29 cellular contexts compared by ENCODE assay signal in the genomic region with DNA sequence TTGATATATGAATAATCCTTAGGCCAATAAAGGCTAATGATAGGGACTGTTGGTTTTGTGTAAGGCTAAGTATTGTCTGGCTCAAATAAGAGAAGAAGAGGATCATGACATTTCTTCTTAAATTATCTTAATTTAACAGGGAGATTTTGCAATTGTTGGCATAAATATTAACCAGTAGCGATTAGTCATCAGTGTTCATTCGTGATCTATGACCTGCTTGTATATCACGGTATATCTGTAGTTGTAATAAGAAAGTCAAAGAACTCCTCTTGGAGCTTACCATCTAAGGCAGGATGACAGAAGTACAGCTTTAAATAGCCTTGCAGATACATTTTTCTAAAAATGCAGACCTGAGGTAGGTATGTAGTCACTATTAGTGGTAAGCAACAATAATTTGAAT.
DNase-seq lines count a peak whose midpoint lies in the region; ATAC-seq and TF ChIP-seq lines count a peak whose summit lies in the region.
"Had no signal": no experiment of that assay in that cellular context is flagged by ENCODE, and none has a peak within 500 bp of the region (broad histone marks: within the 10 kb centered on the region; RNA-seq: fewer than 3 reads in every experiment).

No MANE protein-coding gene starts in this region.

- BruUV-seq in PC-3 (replicated peaks; lab: Mats Ljungman, UMichigan): no TSS peak

- H2BK12ac ChIP-seq in mesenchymal stem cell (ENCODE audit: low read length in 2 of 2): no peak overlapping the region

- H2AK5ac ChIP-seq in mesenchymal stem cell (ENCODE audit: low read length, severe bottlenecking): no peak overlapping the region

- no peak overlapping the region for H3K27ac ChIP-seq in PC-3 (ENCODE audit: low read length)
- no peak overlapping the region for H3K27ac ChIP-seq in mesenchymal stem cell (ENCODE audit: low read length, poor library complexity, severe bottlenecking)
- H3K27ac ChIP-seq in CD8-positive, alpha-beta memory T cell (ENCODE audit: low read depth, low read length): no peak overlapping the region
- H3K27ac ChIP-seq: brain microvascular endothelial cell, parathyroid adenoma, right atrium auricular region, spleen, thoracic aorta, VCaP had no signal

- H3K4me1 ChIP-seq in PC-3 (ENCODE audit: insufficient read depth, low read length) (peaks cover 35% of the 10 kb centered on the region), mesenchymal stem cell (ENCODE audit: control insufficient read depth, insufficient read depth, low read depth, low read length) (peaks cover 12% of the 10 kb centered on the region)
- no peaks in the 10 kb centered on the region for H3K4me1 ChIP-seq in CD8-positive, alpha-beta memory T cell (ENCODE audit: insufficient read depth, low read length)
- H3K4me1 ChIP-seq: Peyer's patch had no signal

- H3K4me2 ChIP-seq in PC-3 (ENCODE audit: low read length) (no peak overlapping the region; the same call in 1 of the 2 replicates), mesenchymal stem cell (ENCODE audit: low read length, poor library complexity, severe bottlenecking) (no peak overlapping the region)

- H3K4me3 Mint-ChIP-seq in CD8-positive, alpha-beta memory T cell: no peak overlapping the region
- H3K4me3 Mint-ChIP-seq: activated CD8-positive, alpha-beta T cell treated with anti-CD3 and anti-CD28 coated beads, Interleukin-2, amount 10 ng/mL, durations not matched to agents 7 days and 5 days; activated naive CD4-positive, alpha-beta T cell treated with anti-CD3 and anti-CD28 coated beads, Interleukin-2, amount 50 U/mL, for 24 hours; neural crest cell had no signal

- H2BK120ac ChIP-seq in mesenchymal stem cell (ENCODE audit: low read depth, low read length): no peak overlapping the region

- H3K27ac Mint-ChIP-seq in CD8-positive, alpha-beta memory T cell: no peak overlapping the region
- H3K27ac Mint-ChIP-seq: activated CD8-positive, alpha-beta T cell treated with anti-CD3 and anti-CD28 coated beads, Interleukin-2, amount 10 ng/mL, durations not matched to agents 7 days and 5 days; activated naive CD4-positive, alpha-beta T cell treated with anti-CD3 and anti-CD28 coated beads, Interleukin-2, amount 50 U/mL, for 24 hours had no signal

- H4K91ac ChIP-seq in mesenchymal stem cell (ENCODE audit: low read length): no peak overlapping the region

- peaks cover 0 to 4% (median 0%) of the 10 kb centered on the region in 5 donors for H3K9me3 Mint-ChIP-seq in CD8-positive, alpha-beta memory T cell
- H3K9me3 Mint-ChIP-seq: activated naive CD4-positive, alpha-beta T cell treated with anti-CD3 and anti-CD28 coated beads, Interleukin-2, amount 50 U/mL, for 24 hours; neural crest cell had no signal

- H3K4me3 ChIP-seq in PC-3 (ENCODE audit: low read length) (no peak overlapping the region), fibroblast of mammary gland (ENCODE audit: control insufficient read depth, low read depth, low read length) (no peak overlapping the region), mesenchymal stem cell (ENCODE audit: insufficient read depth in 1 of 2, low read depth in 1 of 2, low read length in 2 of 2) (no peak overlapping the region)
- no peak overlapping the region for H3K4me3 ChIP-seq in CD8-positive, alpha-beta memory T cell (ENCODE audit: low read length)
- H3K4me3 ChIP-seq: right atrium auricular region, spleen, thoracic aorta had no signal

- no peaks in the 10 kb centered on the region for H3K27me3 ChIP-seq in PC-3 (ENCODE audit: low read length)
- H3K27me3 ChIP-seq in mesenchymal stem cell (ENCODE audit: control insufficient read depth in 1 of 2, insufficient read depth in 1 of 2, low read length in 2 of 2): peaks cover 0 to 9% of the 10 kb centered on the region in 2 experiments
- H3K27me3 ChIP-seq in CD8-positive, alpha-beta memory T cell (ENCODE audit: insufficient read depth, low read length, poor library complexity, severe bottlenecking): no peaks in the 10 kb centered on the region
- H3K27me3 ChIP-seq: BE2C, brain microvascular endothelial cell, Peyer's patch, right atrium auricular region, spleen had no signal

- no peak overlapping the region for H3K9ac ChIP-seq in PC-3 (ENCODE audit: low read length)
- no peak overlapping the region for H3K9ac ChIP-seq in mesenchymal stem cell (ENCODE audit: low read length)
- H3K9ac ChIP-seq: parathyroid adenoma had no signal

- POLR2A ChIA-PET in PC-3 (lab: Charles Lee; ENCODE audit: unreplicated experiment): no interaction called here
- POLR2A ChIA-PET in CD8-positive, alpha-beta memory T cell (lab: Charles Lee): no interaction called here

- CTCF ChIA-PET in PC-3 (lab: Charles Lee): no interaction called here
- CTCF ChIA-PET in CD8-positive, alpha-beta memory T cell (lab: Charles Lee): no interaction called here

- H2AFZ ChIP-seq in PC-3 (ENCODE audit: low read length) (no peak overlapping the region), mesenchymal stem cell (ENCODE audit: low read depth, low read length) (no peak overlapping the region)
- H2AFZ ChIP-seq: parathyroid adenoma had no signal

- no peak for ATAC-seq in PC-3
- no peak for ATAC-seq in GM19023 (IDR thresholded peaks at IDR 0.05; ENCODE audit: unreplicated experiment)
- no peak for ATAC-seq in GM19328 (IDR thresholded peaks at IDR 0.05; ENCODE audit: unreplicated experiment)
- ATAC-seq: activated CD8-positive, alpha-beta T cell treated with anti-CD3 and anti-CD28 coated beads, Interleukin-2, amount 10 ng/mL, durations not matched to agents 7 days and 5 days; stimulated activated naive CD8-positive, alpha-beta T cell treated with anti-CD3 and anti-CD28 coated beads, Interleukin-15, Interleukin-2, amounts not matched to agents 100 U/mL and 50 U/mL, for 24 hours had no signal

- no peaks in the 10 kb centered on the region for H3K4me1 Mint-ChIP-seq in CD8-positive, alpha-beta memory T cell
- H3K4me1 Mint-ChIP-seq: activated naive CD4-positive, alpha-beta T cell treated with anti-CD3 and anti-CD28 coated beads, Interleukin-2, amount 50 U/mL, for 24 hours; neural crest cell had no signal

- no peak overlapping the region for H3K18ac ChIP-seq in mesenchymal stem cell (ENCODE audit: low read depth in 1 of 2, low read length in 2 of 2)

- H2BK15ac ChIP-seq in mesenchymal stem cell (ENCODE audit: low read depth, poor library complexity, severe bottlenecking): no peak overlapping the region

- no peak overlapping the region for H2BK5ac ChIP-seq in mesenchymal stem cell (ENCODE audit: low read depth, low read length, poor library complexity, severe bottlenecking)

- H4K20me1 ChIP-seq in PC-3 (ENCODE audit: low read length): no peaks in the 10 kb centered on the region

- no peaks in the 10 kb centered on the region for H3K36me3 Mint-ChIP-seq in CD8-positive, alpha-beta memory T cell
- H3K36me3 Mint-ChIP-seq: activated naive CD4-positive, alpha-beta T cell treated with anti-CD3 and anti-CD28 coated beads, Interleukin-2, amount 50 U/mL, for 24 hours had no signal

- intact Hi-C loops in PC-3 (cut with micrococcal nuclease): no loop called here

- H4K8ac ChIP-seq in mesenchymal stem cell (ENCODE audit: low read length): no peak overlapping the region

- no peaks in the 10 kb centered on the region for H3F3A ChIP-seq in PC-3 (ENCODE audit: low read length, unreplicated experiment)

- DNase-seq in Caki2 (ENCODE audit: low read depth) (peak; percentile 43), PC-3 (peak; percentile 61), fibroblast of mammary gland (ENCODE audit: low read depth) (peak; percentile 89), mesenchymal stem cell (peak; percentile 15)
- DNase-seq in CD8-positive, alpha-beta memory T cell: no peak
- DNase-seq: activated CD4-positive, alpha-beta T cell treated with anti-CD3 and anti-CD28 coated beads for 4 hours; activated CD8-positive, alpha-beta T cell treated with anti-CD3 and anti-CD28 coated beads, Interleukin-2, amount 10 ng/mL, durations not matched to agents 7 days and 5 days; amygdala; BE2C; brain microvascular endothelial cell; head of caudate nucleus; NCI-H1048; NCI-H1694; NCI-H446 treated with DMSO at 0.1 percent for 48 hours; NCI-H774; Peyer's patch; SIG-M5; spleen; stimulated activated CD4-positive, alpha-beta T cell treated with anti-CD3 and anti-CD28 coated beads, Interleukin-2, amount 100 ng/mL, for 24 hours; stimulated activated naive CD8-positive, alpha-beta T cell treated with anti-CD3 and anti-CD28 coated beads, Interleukin-15, Interleukin-2, amounts not matched to agents 100 U/mL and 50 U/mL, for 24 hours; T1000 had no signal

- TF ChIP-seq CTCF in PC-3 (conservative IDR thresholded peaks at IDR 0.05; ENCODE audit: low read depth, low read length) (no peak), fibroblast of mammary gland (conservative IDR thresholded peaks at IDR 0.05; ENCODE audit: control insufficient read depth, insufficient read depth, low read depth, low read length) (no peak)

- H3K14ac ChIP-seq in mesenchymal stem cell (ENCODE audit: low read length in 2 of 2): no peak overlapping the region

- H3K4ac ChIP-seq in mesenchymal stem cell (ENCODE audit: low read depth in 1 of 2, low read length in 2 of 2): no peak overlapping the region

- in situ Hi-C loops in Caki2 (cut with HindIII; ENCODE audit: low pct_unique_long_range_greater_than_20kb, low sequenced_read_pairs): no loop called here

- peaks cover 7% of the 10 kb centered on the region for H3K79me1 ChIP-seq in mesenchymal stem cell (replicated peaks; ENCODE audit: low read length, poor library complexity, severe bottlenecking)

- no peaks in the 10 kb centered on the region for H3K36me3 ChIP-seq in PC-3 (ENCODE audit: low read depth, low read length)
- no peaks in the 10 kb centered on the region for H3K36me3 ChIP-seq in mesenchymal stem cell (ENCODE audit: control insufficient read depth in 1 of 2, insufficient read depth in 2 of 2, low read depth in 1 of 2, low read length in 2 of 2)
- no peaks in the 10 kb centered on the region for H3K36me3 ChIP-seq in CD8-positive, alpha-beta memory T cell (ENCODE audit: insufficient read depth, low read length)
- H3K36me3 ChIP-seq: BE2C, brain microvascular endothelial cell, Peyer's patch, right atrium auricular region, spleen, thoracic aorta had no signal

- 97% methylated on average over 3 of the region's 3 CpGs for WGBS in mesenchymal stem cell

- no peak overlapping the region for H3K23ac ChIP-seq in mesenchymal stem cell (ENCODE audit: low read length in 2 of 2)

- H3K79me2 ChIP-seq in PC-3 (ENCODE audit: low read length): no peaks in the 10 kb centered on the region
- H3K79me2 ChIP-seq: parathyroid adenoma had no signal

- H3K9me3 ChIP-seq in PC-3 (ENCODE audit: low read length) (no peaks in the 10 kb centered on the region), mesenchymal stem cell (ENCODE audit: control insufficient read depth, low read length) (no peaks in the 10 kb centered on the region)
- H3K9me3 ChIP-seq in CD8-positive, alpha-beta memory T cell (ENCODE audit: low read length): no peaks in the 10 kb centered on the region
- H3K9me3 ChIP-seq: BE2C, Peyer's patch, right atrium auricular region, spleen, thoracic aorta had no signal

- peaks cover 3 to 7% of the 10 kb centered on the region in 2 donors for H3K27me3 Mint-ChIP-seq in CD8-positive, alpha-beta memory T cell

- H3K9me2 ChIP-seq in PC-3 (replicated peaks; ENCODE audit: low read length): no peaks in the 10 kb centered on the region

Comparison
In these comparisons a context has a peak if more than half of its experiments do, and no peak if none do; other contexts are left out.
1. DNase-seq: peak in Caki2 (single experiment), PC-3 (single experiment), fibroblast of mammary gland (single experiment) and mesenchymal stem cell (single experiment); none in CD8-positive, alpha-beta memory T cell (0 of 5).